ENCODE assay signal across 23 cellular contexts in the genomic region with DNA sequence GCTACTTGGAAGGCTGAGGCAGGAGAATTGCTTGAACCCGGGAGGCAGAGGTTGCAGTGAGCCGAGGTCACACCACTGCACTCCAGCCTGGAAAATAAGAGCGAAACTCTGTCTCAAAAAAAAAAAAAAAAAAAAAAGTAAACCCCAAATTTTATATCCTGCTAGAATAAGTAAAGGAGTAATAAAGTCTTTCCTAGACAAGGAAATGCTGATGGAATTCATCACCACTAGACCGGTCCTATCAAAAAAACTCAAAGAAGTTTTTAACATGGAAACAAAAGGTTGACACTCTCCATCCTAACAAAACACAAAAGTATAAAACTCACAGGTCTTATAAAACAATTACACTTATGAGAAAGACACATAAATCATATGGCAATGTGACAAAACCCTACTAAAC.
"Had no signal": no experiment of that assay in that cellular context is flagged by ENCODE, and none has a peak within 500 bp of the region (broad histone marks: within the 10 kb centered on the region; RNA-seq: fewer than 3 reads in every experiment).

No MANE protein-coding gene starts in this region.

- H3K4me1 ChIP-seq: SJSA1 had no signal

- H3K36me3 ChIP-seq: MG63, SJSA1 had no signal

- FAIRE-seq: RCC 7860 had no signal

- H3K27ac ChIP-seq: SJSA1, SK-N-MC had no signal

- DNase-seq: KBM-7, MG63, NCI-H1092, NCI-H1105 treated with DMSO at 0.1 percent for 48 hours, NCI-H1417 treated with DMSO at 0.1 percent for 48 hours, NCI-H146, NCI-H1694 treated with DMSO at 0.1 percent for 48 hours, NCI-H1930, NCI-H2081, NCI-H2107, NCI-H2227 treated with DMSO at 0.1 percent for 48 hours, NCI-H446, NCI-H510A, NCI-H524 treated with DMSO at 0.1 percent for 48 hours, NCI-H69, NCI-H774, Right ventricle myocardium superior, RPMI8226, SIG-M5 had no signal

- H3K4me3 ChIP-seq: MG63, SJSA1, SK-N-MC had no signal

- H3K27me3 ChIP-seq: MG63, SJSA1 had no signal

- H3K27ac Mint-ChIP-seq: IgD-negative memory B cell had no signal
